ENCODE assay signal across 8 cellular contexts in genomic region chr6:41723178-41723935, GRCh38. TPM values are rescaled to one million over a fixed set of nuclear protein-coding genes. Genes with fewer than 3 reads are reported as not detected.
DNase-seq lines count a peak whose midpoint lies in the region; ATAC-seq, FAIRE-seq and TF ChIP-seq lines count a peak whose summit lies in the region.

No MANE protein-coding gene starts in this region.

- intact Hi-C loops in GM12878 (cut with micrococcal nuclease; ENCODE audit: unreplicated experiment) = loop anchor here (1.0 kb wide), 2 partner anchors 9 to 10 kb away; no protein-coding TSS in a partner anchor
- intact Hi-C loops in kidney (cut with DNase I) = no loop called here

- POLR2A ChIA-PET in GM12878 (lab: Charles Lee) = interaction anchor here (0.5 to 13.0 kb wide), 5 partner anchors 8 to 389 kb away, joined by 7 to 293 read pairs (median 24); partner anchors contain the start of gene TFEB

- no peaks in the 10 kb centered on the region for H3K27me3 ChIP-seq in GM12878 (replicated peaks in 1 of 2; ENCODE audit: control insufficient read depth in 2 of 2, insufficient read depth in 2 of 2, low read length in 1 of 2)
- no peaks in the 10 kb centered on the region for H3K27me3 ChIP-seq in suprapubic skin

- no peak overlapping the region for H2AFZ ChIP-seq in GM12878 (ENCODE audit: control insufficient read depth, low read depth, low read length)

- TF ChIP-seq POLR2A in GM15510 (IDR thresholded peaks at IDR 0.05; ENCODE audit: borderline replicate concordance, extremely low read depth, insufficient read length) (peak; percentile 71), NB4 (IDR thresholded peaks at IDR 0.05; ENCODE audit: extremely low read depth, insufficient read length) (no peak), GM12878 (IDR thresholded peaks at IDR 0.05; ENCODE audit: low read depth, low read length) (peak; percentile 90), suprapubic skin (IDR thresholded peaks at IDR 0.05) (no peak)

- H3K27ac ChIP-seq in GM12878 (ENCODE audit: control insufficient read depth, insufficient read depth) (peak overlapping the region; percentile 97), kidney (ENCODE audit: low read depth in 2 of 2, low read length in 2 of 2) (peak overlapping the region; percentile 47 to 70), suprapubic skin (peak overlapping the region; percentile 40)

- 2% methylated on average over 23 of the region's 23 CpGs for WGBS in GM12878 (ENCODE audit: insufficient coverage, insufficient replicate concordance, low lambda C conversion rate, missing lambda C conversion rate)
- 60% methylated on average over 13 of the region's 23 CpGs for WGBS in suprapubic skin

- TF ChIP-seq RAD21 in GM12878 (IDR thresholded peaks at IDR 0.05; ENCODE audit: insufficient read depth, low read depth, low read length) = no peak; the same call in 1 of the 2 replicates

- peaks cover 2 to 10% of the 10 kb centered on the region in 2 experiments; a peak in 3 of 4 replicates for H3K36me3 ChIP-seq in GM12878 (ENCODE audit: control insufficient read depth in 2 of 2, insufficient read depth in 2 of 2, low read length in 1 of 2)
- no peaks in the 10 kb centered on the region for H3K36me3 ChIP-seq in kidney (ENCODE audit: control insufficient read depth in 1 of 2, insufficient read depth in 2 of 2, low read length in 2 of 2)
- H3K36me3 ChIP-seq in suprapubic skin = no peaks in the 10 kb centered on the region

- peak; percentile 76 for FAIRE-seq in GM12878 (lab: Jason Lieb, UNC)
- no peak for FAIRE-seq in kidney (lab: Jason Lieb, UNC)

- H3K9ac ChIP-seq in GM12878 (ENCODE audit: control insufficient read depth, insufficient read depth, low read length) (peak overlapping the region; percentile 91), kidney (ENCODE audit: low read length in 2 of 2) (no peak overlapping the region)

- peak overlapping the region; percentile 99 for H3K4me2 ChIP-seq in GM12878 (ENCODE audit: control insufficient read depth, insufficient read depth)

- RAD21 ChIA-PET in GM12878 (lab: Charles Lee; ENCODE audit: unreplicated experiment) = interaction anchor here (0.9 to 14.4 kb wide), 9 partner anchors 8 to 389 kb away, joined by 3 to 300 read pairs (median 9); no protein-coding TSS in a partner anchor

- H3K9me3 ChIP-seq in GM12878 (replicated peaks; ENCODE audit: control insufficient read depth, insufficient read depth, low read length) (no peaks in the 10 kb centered on the region), kidney (ENCODE audit: control insufficient read depth in 1 of 2, low read length in 2 of 2) (no peaks in the 10 kb centered on the region), suprapubic skin (no peaks in the 10 kb centered on the region)

- TF ChIP-seq CTCF in NB4 (IDR thresholded peaks at IDR 0.05; ENCODE audit: low read depth, low read length) (no peak), GM12878 (IDR thresholded peaks at IDR 0.05 in 2 of 3, conservative IDR thresholded peaks at IDR 0.05 in 1 of 3; ENCODE audit: control insufficient read depth in 2 of 3, extremely low read depth in 1 of 3, insufficient read depth in 1 of 3, low read depth in 3 of 3, low read length in 3 of 3) (no peak), kidney (IDR thresholded peaks at IDR 0.05; ENCODE audit: borderline replicate concordance, extremely low read depth, insufficient read depth) (no peak), suprapubic skin (IDR thresholded peaks at IDR 0.05) (no peak)

- DNase-seq in NB4 (ENCODE audit: low read depth) (peak; percentile 99), GM12878 (ENCODE audit: low read depth, low spot score) (no peak), kidney (peak; percentile 93), suprapubic skin (ENCODE audit: low spot score in 2 of 2) (peak; percentile 85 to 92), activated gamma-delta T cell (lab: John Stamatoyannopoulos, UW) (no peak), T-helper 2 cell (no peak)

- SMC1A ChIA-PET in GM12878 (lab: Charles Lee; ENCODE audit: uncharacterized antibody, unreplicated experiment) = interaction anchor here (0.7 to 6.4 kb wide), 7 partner anchors 7 to 389 kb away, joined by 3 to 101 read pairs (median 9); no protein-coding TSS in a partner anchor

- CTCF ChIA-PET in GM12878 (lab: Yijun Ruan, JAX) = interaction anchor here (0.7 to 6.9 kb wide), 7 partner anchors 10 to 499 kb away, joined by 3 to 84 read pairs (median 7); partner anchors contain the start of gene TFEB

- peaks cover 100% of the 10 kb centered on the region for H3K79me2 ChIP-seq in GM12878 (ENCODE audit: control insufficient read depth, insufficient read depth, low read length)

- peak; percentile 84 for ATAC-seq in HG02610 (IDR thresholded peaks at IDR 0.05; ENCODE audit: unreplicated experiment)
- peak; percentile 82 for ATAC-seq in GM12878

- BruUV-seq in GM12878 (replicated peaks; lab: Mats Ljungman, UMichigan) = no TSS peak

- H3K4me3 ChIP-seq in NB4 (ENCODE audit: low read depth, low read length) (no peak overlapping the region), GM12878 (peak overlapping the region; percentile 81), kidney (ENCODE audit: low read length in 2 of 2) (peak overlapping the region in 1 of 2 donors; percentile 30), suprapubic skin (no peak overlapping the region)

- in situ Hi-C loops in GM12878 (cut with MboI) = no loop called here

- H3K4me1 ChIP-seq in GM12878 (ENCODE audit: control insufficient read depth, insufficient read depth, low read length) = peaks cover 76% of the 10 kb centered on the region
- H3K4me1 ChIP-seq in kidney (ENCODE audit: control insufficient read depth in 1 of 2, insufficient read depth in 1 of 2, low read depth in 1 of 2, low read length in 2 of 2) = peaks cover 13 to 39% of the 10 kb centered on the region in 2 donors
- peaks cover 51% of the 10 kb centered on the region for H3K4me1 ChIP-seq in suprapubic skin

- peaks cover 2% of the 10 kb centered on the region; the same call in 1 of the 2 replicates for H4K20me1 ChIP-seq in GM12878 (ENCODE audit: control insufficient read depth, insufficient read depth)

- peak; percentile 41 to 60; a peak in 2 of 4 replicates for TF ChIP-seq EP300 in GM12878 (IDR thresholded peaks at IDR 0.05; ENCODE audit: borderline replicate concordance in 1 of 2, control insufficient read depth in 1 of 2, low read depth in 2 of 2, low read length in 2 of 2)
- TF ChIP-seq EP300 in suprapubic skin (IDR thresholded peaks at IDR 0.05) = no peak

RNA-seq across cellular contexts. Expression of gene TFEB, which starts 12.1 kb away (rescaled TPM):
- 91.8 and 108 TPM in 2 replicates for total RNA-seq in GM12878 (2013; cell fraction: nucleolus; rRNA removed)
- total RNA-seq in GM12878 (2014; rRNA removed) (95.7 and 97.9 TPM in 2 replicates), GM12878 (2014; rRNA removed; fragmentation: Illumina TruSeq; extraction: Trizol) (30.7 and 31.4 TPM in 2 replicates), GM12878 (2021) (97.7 and 108 TPM in 2 replicates), kidney (50.7 TPM), suprapubic skin (10 to 100 TPM; 19.0 to 23.3 (median 21.6) TPM)
- 42.6 TPM for polyA plus RNA-seq in GM12878 (2011; ENCODE audit: low read depth)
- polyA plus RNA-seq in GM12878 (2011; rRNA removed) (22.8 and 62.1 TPM in 2 replicates), GM12878 (2014; fragmentation: Illumina TruSeq; extraction: Trizol) (6.6 and 22.4 TPM in 2 replicates), GM12878 (2014; fragmentation: Nextera tagmentation; extraction: Ambion mirVana) (1 to 10 TPM in 1 of 2 experiments, under 1 TPM in 1; 0.84 to 2.6 TPM), GM12878 (2014; rRNA removed) (107 and 133 TPM in 2 replicates), GM12878 (2016; fragmentation: Nextera tagmentation; extraction: Ambion mirVana) (10 to 100 TPM; 59.4 to 64.3 TPM), kidney (ENCODE audit: insufficient read depth, low read depth, low replicate concordance) (51.0 TPM)
- polyA plus RNA-seq in GM12878 (2011; cell fraction: cytosol; rRNA removed) = 56.5 and 88.1 TPM in 2 replicates
- polyA plus RNA-seq in GM12878 (2011; cell fraction: nucleus; rRNA removed) = 83.6 and 85.7 TPM in 2 replicates
- 59.0 and 84.4 TPM in 2 replicates for polyA plus RNA-seq in GM12878 (2012)
- 46.4 and 70.0 TPM in 2 replicates for polyA minus RNA-seq in GM12878 (2011; rRNA and poly(A)+ RNA removed)
- 35.4 and 37.4 TPM in 2 replicates for polyA minus RNA-seq in GM12878 (2011; cell fraction: cytosol; rRNA and poly(A)+ RNA removed)
- 29.1 and 40.5 TPM in 2 replicates for polyA minus RNA-seq in GM12878 (2011; cell fraction: nucleus; rRNA and poly(A)+ RNA removed)

RNA-seq across cellular contexts. Expression of gene PGC, which starts 23.8 kb away (rescaled TPM):
- not detected in 2 replicates for total RNA-seq in GM12878 (2013; cell fraction: nucleolus; rRNA removed)
- not detected in 2 replicates for total RNA-seq in GM12878 (2014; rRNA removed)
- total RNA-seq in GM12878 (2014; rRNA removed; fragmentation: Illumina TruSeq; extraction: Trizol) = not detected in 2 replicates
- total RNA-seq in GM12878 (2021) = 0.26 and 1.2 TPM in 2 replicates
- not detected for polyA plus RNA-seq in GM12878 (2011; ENCODE audit: low read depth)
- not detected in 2 replicates for polyA plus RNA-seq in GM12878 (2011; rRNA removed)
- not detected in 2 replicates for polyA plus RNA-seq in GM12878 (2011; cell fraction: cytosol; rRNA removed)
- polyA plus RNA-seq in GM12878 (2011; cell fraction: nucleus; rRNA removed) = not detected in 2 replicates
- not detected in 2 replicates for polyA plus RNA-seq in GM12878 (2012)
- polyA plus RNA-seq in GM12878 (2014; fragmentation: Illumina TruSeq; extraction: Trizol) = not detected in 2 replicates
- polyA plus RNA-seq in GM12878 (2014; fragmentation: Nextera tagmentation; extraction: Ambion mirVana) = not detected
- not detected in 2 replicates for polyA plus RNA-seq in GM12878 (2014; rRNA removed)
- polyA plus RNA-seq in GM12878 (2016; fragmentation: Nextera tagmentation; extraction: Ambion mirVana) = not detected
- not detected in 2 replicates for polyA minus RNA-seq in GM12878 (2011; rRNA and poly(A)+ RNA removed)
- polyA minus RNA-seq in GM12878 (2011; cell fraction: cytosol; rRNA and poly(A)+ RNA removed) = not detected in 2 replicates
- not detected in 2 replicates for polyA minus RNA-seq in GM12878 (2011; cell fraction: nucleus; rRNA and poly(A)+ RNA removed)
- not detected for total RNA-seq in kidney
- polyA plus RNA-seq in kidney (ENCODE audit: insufficient read depth, low read depth, low replicate concordance) = 0.39 TPM
- not detected for total RNA-seq in suprapubic skin

RNA-seq across cellular contexts. Expression of gene FRS3, which starts 56.3 kb away (rescaled TPM):
- 3.2 TPM in 2 replicates for total RNA-seq in GM12878 (2013; cell fraction: nucleolus; rRNA removed)
- 1.4 and 2.1 TPM in 2 replicates for total RNA-seq in GM12878 (2014; rRNA removed)
- 1.3 TPM in 2 replicates for total RNA-seq in GM12878 (2014; rRNA removed; fragmentation: Illumina TruSeq; extraction: Trizol)
- total RNA-seq in GM12878 (2021) = 3.2 and 3.6 TPM in 2 replicates
- polyA plus RNA-seq in GM12878 (2011; ENCODE audit: low read depth) = 6.6 TPM
- 1.7 and 2.1 TPM in 2 replicates for polyA plus RNA-seq in GM12878 (2011; rRNA removed)
- 2.8 and 3.8 TPM in 2 replicates for polyA plus RNA-seq in GM12878 (2011; cell fraction: cytosol; rRNA removed)
- polyA plus RNA-seq in GM12878 (2011; cell fraction: nucleus; rRNA removed) = 6.8 and 8.2 TPM in 2 replicates
- 1.8 and 1.9 TPM in 2 replicates for polyA plus RNA-seq in GM12878 (2012)
- 0.16 and 1.2 TPM in 2 replicates for polyA plus RNA-seq in GM12878 (2014; fragmentation: Illumina TruSeq; extraction: Trizol)
- under 1 TPM; 0.05 to 0.09 TPM for polyA plus RNA-seq in GM12878 (2014; fragmentation: Nextera tagmentation; extraction: Ambion mirVana)
- polyA plus RNA-seq in GM12878 (2014; rRNA removed) = 3.4 and 3.8 TPM in 2 replicates
- polyA plus RNA-seq in GM12878 (2016; fragmentation: Nextera tagmentation; extraction: Ambion mirVana) = 1 to 10 TPM; 1.4 to 2.7 TPM
- polyA minus RNA-seq in GM12878 (2011; rRNA and poly(A)+ RNA removed) = 1.1 and 2.0 TPM in 2 replicates
- 1.2 TPM in 2 replicates for polyA minus RNA-seq in GM12878 (2011; cell fraction: cytosol; rRNA and poly(A)+ RNA removed)
- 0.73 and 2.9 TPM in 2 replicates for polyA minus RNA-seq in GM12878 (2011; cell fraction: nucleus; rRNA and poly(A)+ RNA removed)
- total RNA-seq in kidney = 7.0 TPM
- polyA plus RNA-seq in kidney (ENCODE audit: insufficient read depth, low read depth, low replicate concordance) = 5.3 TPM
- 1 to 10 TPM; 1.9 to 3.9 (median 3.7) TPM for total RNA-seq in suprapubic skin

RNA-seq across cellular contexts. Expression of gene PRICKLE4, which starts 57.2 kb away (rescaled TPM):
- 2.1 and 3.4 TPM in 2 replicates for total RNA-seq in GM12878 (2013; cell fraction: nucleolus; rRNA removed)
- total RNA-seq in GM12878 (2014; rRNA removed) = 0.85 TPM in 1 of 2 replicates, not detected in the other
- not detected in 2 replicates for total RNA-seq in GM12878 (2014; rRNA removed; fragmentation: Illumina TruSeq; extraction: Trizol)
- total RNA-seq in GM12878 (2021) = 0.37 TPM in 1 of 2 replicates, not detected in the other
- polyA plus RNA-seq in GM12878 (2011; ENCODE audit: low read depth) = not detected
- polyA plus RNA-seq in GM12878 (2011; rRNA removed) = not detected in 2 replicates
- 0.10 TPM in 1 of 2 replicates, not detected in the other for polyA plus RNA-seq in GM12878 (2011; cell fraction: cytosol; rRNA removed)
- 0.99 and 2.1 TPM in 2 replicates for polyA plus RNA-seq in GM12878 (2011; cell fraction: nucleus; rRNA removed)
- polyA plus RNA-seq in GM12878 (2012) = 0.65 and 1.2 TPM in 2 replicates
- not detected in 2 replicates for polyA plus RNA-seq in GM12878 (2014; fragmentation: Illumina TruSeq; extraction: Trizol)
- polyA plus RNA-seq in GM12878 (2014; fragmentation: Nextera tagmentation; extraction: Ambion mirVana) = not detected
- polyA plus RNA-seq in GM12878 (2014; rRNA removed) = not detected in 2 replicates
- polyA plus RNA-seq in GM12878 (2016; fragmentation: Nextera tagmentation; extraction: Ambion mirVana) = under 1 TPM; 0.33 to 0.35 TPM
- polyA minus RNA-seq in GM12878 (2011; rRNA and poly(A)+ RNA removed) = not detected in 2 replicates
- not detected in 2 replicates for polyA minus RNA-seq in GM12878 (2011; cell fraction: cytosol; rRNA and poly(A)+ RNA removed)
- polyA minus RNA-seq in GM12878 (2011; cell fraction: nucleus; rRNA and poly(A)+ RNA removed) = not detected in 2 replicates
- total RNA-seq in kidney = 6.5 TPM
- 1.4 TPM for polyA plus RNA-seq in kidney (ENCODE audit: insufficient read depth, low read depth, low replicate concordance)
- total RNA-seq in suprapubic skin = 1 to 10 TPM in 2 of 4 donors, under 1 TPM in 1, not detected in 1; 0.34 to 4.6 (median 3.6) TPM

Comparison
In these comparisons a context has a peak if more than half of its experiments do, and no peak if none do; other contexts are left out.
1. POLR2A ChIP-seq: peak in GM15510 (single experiment) and GM12878 (single experiment); none in NB4 (single experiment) and suprapubic skin (0 of 2).
2. DNase-seq: peak in NB4 (single experiment), kidney (single experiment) and suprapubic skin (2 of 2); none in GM12878 (single experiment), activated gamma-delta T cell (single experiment) and T-helper 2 cell (0 of 5).
3. H3K27ac ChIP-seq: peak in every context shown above with its lines; median percentile 97 in GM12878; 58 in kidney; 40 in suprapubic skin.